2 cellular contexts compared by ENCODE assay signal in genomic region chr2:42967959-42968674, GRCh38.
A peak's percentile ranks its signal among the peaks of the same experiment; 100 is the strongest.
TF ChIP-seq lines count a peak whose summit lies in the region.

No MANE protein-coding gene starts in this region.

TF ChIP-seq in HEK293, 187 proteins besides CTCF, POLR2A, EP300 and RAD21 (continued from another document):
- TF ChIP-seq EGR2 (tag by site-specific recombination; IDR thresholded peaks at IDR 0.05; ENCODE audit: low read depth): peak; percentile 41; the same call in 1 of the 2 replicates

TF ChIP-seq in K562, 482 proteins besides CTCF, POLR2A, EP300 and RAD21 (continued from another document and continues in another):
- TF ChIP-seq MCM5 (IDR thresholded peaks at IDR 0.05; ENCODE audit: low read depth) (no peak), SMAD1 (IDR thresholded peaks at IDR 0.05; ENCODE audit: low read depth, low read length, partially characterized antibody) (peak; percentile 52), POLR2AphosphoS5 (IDR thresholded peaks at IDR 0.05; ENCODE audit: control insufficient read depth, insufficient read depth, low read depth, low read length) (0 out of 2 replicates have a peak, but pooled peaks have one; percentile 34), TAF9B (IDR thresholded peaks at IDR 0.05; ENCODE audit: partially characterized antibody) (peak; percentile 79), TSHZ1 (CRISPR knock-in tag; IDR thresholded peaks at IDR 0.05) (no peak), DLX4 (CRISPR knock-in tag; IDR thresholded peaks at IDR 0.05) (no peak), ZNF253 (CRISPR knock-in tag; conservative IDR thresholded peaks at IDR 0.05) (no peak), EP400 (IDR thresholded peaks at IDR 0.05) (peak; percentile 81), HOMEZ (CRISPR knock-in tag; IDR thresholded peaks at IDR 0.05) (0 out of 2 replicates have a peak, but pooled peaks have one; percentile 34), BDP1 (IDR thresholded peaks at IDR 0.05; ENCODE audit: insufficient read depth, insufficient read length) (no peak), PHB (CRISPR knock-in tag; IDR thresholded peaks at IDR 0.05) (no peak), BHLHE40 (IDR thresholded peaks at IDR 0.05; ENCODE audit: low read length) (no peak), HDAC1 (IDR thresholded peaks at IDR 0.05) (peak in 1 of 2 experiments; percentile 38; a peak in 1 of 4 replicates), RERE (CRISPR knock-in tag; IDR thresholded peaks at IDR 0.05; ENCODE audit: borderline replicate concordance) (no peak), MAFK (IDR thresholded peaks at IDR 0.05; ENCODE audit: low read length) (peak; percentile 86), THRB (CRISPR knock-in tag; conservative IDR thresholded peaks at IDR 0.05) (peak; percentile 63; the same call in 1 of the 2 replicates), DEAF1 (CRISPR knock-in tag; IDR thresholded peaks at IDR 0.05) (0 out of 2 replicates have a peak, but pooled peaks have one; percentile 11), ZKSCAN8 (CRISPR knock-in tag; IDR thresholded peaks at IDR 0.05) (peak; percentile 73; the same call in 1 of the 2 replicates), CBX8 (IDR thresholded peaks at IDR 0.05; ENCODE audit: borderline replicate concordance, extremely low read depth, low read depth, low read length, poor library complexity, severe bottlenecking) (no peak), SRSF7 (optimal IDR thresholded peaks at IDR 0.05; ENCODE audit: low read depth, low read length) (no peak), ARHGAP35 (IDR thresholded peaks at IDR 0.05; ENCODE audit: partially characterized antibody) (no peak), FUS (optimal IDR thresholded peaks at IDR 0.05; ENCODE audit: low read depth, low read length) (no peak), CGGBP1 (CRISPR knock-in tag; IDR thresholded peaks at IDR 0.05) (no peak), ZNF668 (CRISPR knock-in tag; IDR thresholded peaks at IDR 0.05) (no peak), HMG20A (CRISPR knock-in tag; conservative IDR thresholded peaks at IDR 0.05) (no peak), HBP1 (CRISPR knock-in tag; IDR thresholded peaks at IDR 0.05) (no peak), SP1 (CRISPR knock-in tag; IDR thresholded peaks at IDR 0.05) (no peak), ZNF518B (CRISPR knock-in tag; IDR thresholded peaks at IDR 0.05) (no peak), ZNF274 (IDR thresholded peaks at IDR 0.05; ENCODE audit: borderline replicate concordance, low read depth, low read length) (no peak), RBFOX2 (IDR thresholded peaks at IDR 0.05; ENCODE audit: low read depth, low read length) (peak; percentile 81), YBX1 (IDR thresholded peaks at IDR 0.05) (no peak), SAFB2 (IDR thresholded peaks at IDR 0.05; ENCODE audit: borderline replicate concordance, low read depth, low read length, severe bottlenecking) (no peak), NCOA6 (IDR thresholded peaks at IDR 0.05) (no peak), RAD51 (IDR thresholded peaks at IDR 0.05; ENCODE audit: borderline replicate concordance, low read depth) (peak; percentile 84), TEAD2 (tag; IDR thresholded peaks at IDR 0.05) (no peak), BRD9 (IDR thresholded peaks at IDR 0.05; ENCODE audit: low read depth, partially characterized antibody) (peak; percentile 76), CHD2 (IDR thresholded peaks at IDR 0.05; ENCODE audit: low read depth, low read length) (no peak), MAZ (CRISPR knock-in tag; conservative IDR thresholded peaks at IDR 0.05 in 1 of 2, IDR thresholded peaks at IDR 0.05 in 1 of 2) (peak in 1 of 2 experiments; percentile 55; a peak in 2 of 4 replicates), CTBP1 (IDR thresholded peaks at IDR 0.05; ENCODE audit: borderline replicate concordance) (peak; percentile 53; the same call in 1 of the 2 replicates), NCOA2 (IDR thresholded peaks at IDR 0.05; ENCODE audit: partially characterized antibody in 2 of 2) (no peak), HMBOX1 (IDR thresholded peaks at IDR 0.05) (no peak)
